12 cellular contexts compared by ENCODE assay signal in genomic region chr6:51868591-51869355, GRCh38.
"Had no signal": no experiment of that assay in that cellular context is flagged by ENCODE, and none has a peak within 500 bp of the region (broad histone marks: within the 10 kb centered on the region; RNA-seq: fewer than 3 reads in every experiment).

No MANE protein-coding gene starts in this region.

- H3K9me3 Mint-ChIP-seq: activated B cell treated with CpG ODN at 0.5 μM for 24 hours; activated naive CD4-positive, alpha-beta T cell treated with anti-CD3 and anti-CD28 coated beads for 36 hours; activated T-helper 17 cell treated with anti-CD3 and anti-CD28 coated beads, Interleukin-2, amount 50 U/mL, for 72 hours; neural progenitor cell; stimulated activated naive CD8-positive, alpha-beta T cell treated with anti-CD3 and anti-CD28 coated beads, Interleukin-15, Interleukin-2, amounts not matched to agents 100 ng/mL and 50 ng/mL, for 24 hours had no signal

- H3K27ac Mint-ChIP-seq: activated B cell treated with CpG ODN at 0.5 μM for 24 hours; activated naive CD4-positive, alpha-beta T cell treated with anti-CD3 and anti-CD28 coated beads for 36 hours; activated T-helper 17 cell treated with anti-CD3 and anti-CD28 coated beads, Interleukin-2, amount 50 U/mL, for 72 hours; neural progenitor cell; stimulated activated naive CD8-positive, alpha-beta T cell treated with anti-CD3 and anti-CD28 coated beads, Interleukin-15, Interleukin-2, amounts not matched to agents 100 ng/mL and 50 ng/mL, for 24 hours had no signal

- H3K4me1 Mint-ChIP-seq: activated B cell treated with CpG ODN at 0.5 μM for 24 hours; activated T-helper 17 cell treated with anti-CD3 and anti-CD28 coated beads, Interleukin-2, amount 50 U/mL, for 72 hours; neural progenitor cell had no signal

- ATAC-seq: activated T-helper 17 cell treated with anti-CD3 and anti-CD28 coated beads, Interleukin-2, amount 50 U/mL, for 72 hours; left ventricle myocardium superior had no signal

- H3K36me3 Mint-ChIP-seq: neural progenitor cell had no signal

- H3K4me3 Mint-ChIP-seq: activated B cell treated with CpG ODN at 0.5 μM for 24 hours; activated naive CD4-positive, alpha-beta T cell treated with anti-CD3 and anti-CD28 coated beads for 36 hours; activated T-helper 17 cell treated with anti-CD3 and anti-CD28 coated beads, Interleukin-2, amount 50 U/mL, for 72 hours; neural progenitor cell; stimulated activated naive CD8-positive, alpha-beta T cell treated with anti-CD3 and anti-CD28 coated beads, Interleukin-15, Interleukin-2, amounts not matched to agents 100 ng/mL and 50 ng/mL, for 24 hours had no signal

- H3K4me3 ChIP-seq: neural progenitor cell, ovary, testis had no signal

- DNase-seq: activated B cell treated with CpG ODN at 0.5 μM for 24 hours; activated CD4-positive, alpha-beta T cell treated with anti-CD3 and anti-CD28 coated beads, Interleukin-2, amount 50 U/mL, for 1 hour; activated naive CD4-positive, alpha-beta T cell treated with anti-CD3 and anti-CD28 coated beads for 36 hours; activated T-cell treated with anti-CD3 and anti-CD28 coated beads for 4 hours; left ventricle myocardium superior; ovary; stimulated activated CD4-positive, alpha-beta T cell treated with anti-CD3 and anti-CD28 coated beads, Interleukin-4, amount 100 ng/mL, for 1 hour; stimulated activated CD8-positive, alpha-beta memory T cell treated with anti-CD3 and anti-CD28 coated beads, Interleukin-4, amount 100 ng/mL, for 48 hours; testis had no signal
